In the genomic region with DNA sequence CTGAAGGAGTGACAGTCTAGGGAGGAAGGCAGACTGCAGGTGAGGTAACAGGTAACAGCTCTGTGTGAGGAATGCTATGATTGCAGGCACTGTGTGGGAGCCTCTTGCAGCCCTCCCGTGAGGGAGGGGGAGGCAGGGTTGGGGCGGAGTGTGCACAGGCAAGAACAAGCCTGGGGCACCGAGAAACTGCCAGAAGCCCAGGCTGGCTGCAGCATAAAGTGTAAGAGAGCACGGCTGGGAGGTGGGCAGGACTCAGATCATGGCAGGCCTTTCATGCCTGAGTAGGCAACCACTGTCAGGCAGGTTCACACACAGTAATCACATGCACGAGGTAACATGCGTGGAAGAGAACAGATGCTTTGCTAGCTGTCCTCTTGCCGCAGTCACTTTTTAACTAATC, we compare ENCODE assay signal across 10 cellular contexts. TPM values are rescaled to one million over a fixed set of nuclear protein-coding genes. Genes with fewer than 3 reads are reported as not detected.
DNase-seq lines count a peak whose midpoint lies in the region; ATAC-seq and TF ChIP-seq lines count a peak whose summit lies in the region.
"Had no signal": no experiment of that assay in that cellular context is flagged by ENCODE, and none has a peak within 500 bp of the region (broad histone marks: within the 10 kb centered on the region; RNA-seq: fewer than 3 reads in every experiment).

No MANE protein-coding gene starts in this region.

- H3K27me3 ChIP-seq in BE2C, result peaks cover 33% of the 10 kb centered on the region
- peaks cover 6% of the 10 kb centered on the region for H3K27me3 ChIP-seq in foreskin keratinocyte
- H3K27me3 ChIP-seq: BLaER1 treated with 17β-estradiol and CSF1 and Interleukin-3, amounts not matched to agents 10 nM and 100 nM had no signal

- H3K9me3 ChIP-seq in BE2C, result no peaks in the 10 kb centered on the region
- H3K9me3 ChIP-seq: BLaER1 treated with 17β-estradiol and CSF1 and Interleukin-3, amounts not matched to agents 10 nM and 100 nM had no signal

- no peak overlapping the region for H3K27ac ChIP-seq in foreskin keratinocyte
- H3K27ac ChIP-seq: BLaER1 treated with 17β-estradiol and CSF1 and Interleukin-3, amounts not matched to agents 10 nM and 100 nM had no signal

- peak; percentile 69 for ATAC-seq in GM21367 (IDR thresholded peaks at IDR 0.05; ENCODE audit: unreplicated experiment)
- ATAC-seq in foreskin keratinocyte, result peak; percentile 69
- ATAC-seq in GM18873 (IDR thresholded peaks at IDR 0.05; ENCODE audit: low FRiP score, unreplicated experiment), result no peak
- no peak for ATAC-seq in GM21390 (IDR thresholded peaks at IDR 0.05; ENCODE audit: unreplicated experiment)

- H3K4me1 ChIP-seq in BE2C (no peaks in the 10 kb centered on the region), foreskin keratinocyte (no peaks in the 10 kb centered on the region)

- DNase-seq in BE2C, result peak; percentile 17
- peak; percentile 67 for DNase-seq in NCI-H187 treated with DMSO at 0.1 percent for 48 hours (lab: John Stamatoyannopoulos, UW)
- peak in 1 of 2 donors; percentile 70 for DNase-seq in foreskin keratinocyte
- DNase-seq in NCI-H2029 (lab: John Stamatoyannopoulos, UW), result no peak
- no peak for DNase-seq in SK-N-DZ (ENCODE audit: low spot score)
- DNase-seq: activated CD4-positive, alpha-beta T cell treated with anti-CD3 and anti-CD28 coated beads, Interleukin-2, amount 50 U/mL, for 4 hours had no signal

- TF ChIP-seq CTCF in BE2C (IDR thresholded peaks at IDR 0.05; ENCODE audit: low read depth, low read length) (no peak), foreskin keratinocyte (conservative IDR thresholded peaks at IDR 0.05) (no peak)

- no peak overlapping the region for H3K4me3 ChIP-seq in BE2C (ENCODE audit: low read depth, low read length)
- H3K4me3 ChIP-seq: BLaER1 treated with 17β-estradiol and CSF1 and Interleukin-3, amounts not matched to agents 10 nM and 100 nM had no signal

- no peaks in the 10 kb centered on the region for H3K36me3 ChIP-seq in BE2C
- H3K36me3 ChIP-seq: BLaER1 treated with 17β-estradiol and CSF1 and Interleukin-3, amounts not matched to agents 10 nM and 100 nM had no signal

RNA-seq across cellular contexts. Expression of gene RHEX, which starts 11.3 kb away (rescaled TPM):
- not detected for polyA plus RNA-seq in BE2C (2012; ENCODE audit: insufficient read depth, insufficient read length, low read depth)
- not detected in 2 replicates for total RNA-seq in foreskin keratinocyte
- polyA plus RNA-seq in foreskin keratinocyte, result not detected in 2 replicates
- polyA plus RNA-seq in SK-N-DZ (2014; cell fraction: cytosol; rRNA removed), result not detected in 2 replicates
- polyA plus RNA-seq in SK-N-DZ (2014; cell fraction: nucleus; rRNA removed), result not detected in 2 replicates

RNA-seq across cellular contexts. Expression of gene CTSE, which starts 17.9 kb away (rescaled TPM):
- not detected for polyA plus RNA-seq in BE2C (2012; ENCODE audit: insufficient read depth, insufficient read length, low read depth)
- total RNA-seq in foreskin keratinocyte, result 0.54 and 0.71 TPM in 2 replicates
- polyA plus RNA-seq in foreskin keratinocyte, result 0.35 and 0.66 TPM in 2 replicates
- not detected in 2 replicates for polyA plus RNA-seq in SK-N-DZ (2014; cell fraction: cytosol; rRNA removed)
- polyA plus RNA-seq in SK-N-DZ (2014; cell fraction: nucleus; rRNA removed), result not detected in 2 replicates

RNA-seq across cellular contexts. Expression of gene RAB7B, which starts 38.4 kb away (rescaled TPM):
- polyA plus RNA-seq in BE2C (2012; ENCODE audit: insufficient read depth, insufficient read length, low read depth), result not detected
- total RNA-seq in foreskin keratinocyte, result 18.6 and 18.7 TPM in 2 replicates
- polyA plus RNA-seq in foreskin keratinocyte, result 20.2 and 22.0 TPM in 2 replicates
- polyA plus RNA-seq in SK-N-DZ (2014; cell fraction: cytosol; rRNA removed), result not detected in 2 replicates
- not detected in 2 replicates for polyA plus RNA-seq in SK-N-DZ (2014; cell fraction: nucleus; rRNA removed)

Comparison
In these comparisons a context has a peak if more than half of its experiments do, and no peak if none do; other contexts are left out.
1. DNase-seq: peak in BE2C (single experiment) and NCI-H187 treated with DMSO at 0.1 percent for 48 hours (single experiment); none in NCI-H2029 (single experiment) and SK-N-DZ (single experiment).
2. ATAC-seq: peak in GM21367 (single experiment) and foreskin keratinocyte (single experiment); none in GM18873 (single experiment) and GM21390 (single experiment).